Comparison of ENCODE assay signal across 27 cellular contexts in genomic region chr17:73199751-73200317, GRCh38. TPM values are rescaled to one million over a fixed set of nuclear protein-coding genes. Genes with fewer than 3 reads are reported as not detected.
"Had no signal": no experiment of that assay in that cellular context is flagged by ENCODE, and none has a peak within 500 bp of the region (broad histone marks: within the 10 kb centered on the region; RNA-seq: fewer than 3 reads in every experiment).

No MANE protein-coding gene starts in this region.

- H3K4me3 Mint-ChIP-seq: dendritic cell treated with granulocyte-macrophage colony-stimulating factor and Interleukin-4, amounts not matched to agents 40 ng/mL and 50 ng/mL, for 4 days; endodermal cell; nephron; neural progenitor cell; stimulated activated memory B cell treated with anti-CD40 and anti-IgM and Interleukin-4, amounts not matched to agents 10 μg/mL and 1 μg/mL and 100 μg/mL, for 72 hours; stimulated activated naive CD8-positive, alpha-beta T cell treated with anti-CD3 and anti-CD28 coated beads, Interleukin-15, Interleukin-2, amounts not matched to agents 100 ng/mL and 50 ng/mL, for 24 hours had no signal

- H3K27me3 Mint-ChIP-seq: dendritic cell treated with granulocyte-macrophage colony-stimulating factor and Interleukin-4, amounts not matched to agents 40 ng/mL and 50 ng/mL, for 4 days; progenitor cell of endocrine pancreas; stimulated activated memory B cell treated with anti-CD40 and anti-IgM and Interleukin-4, amounts not matched to agents 10 μg/mL and 1 μg/mL and 100 μg/mL, for 72 hours; stimulated activated naive CD8-positive, alpha-beta T cell treated with anti-CD3 and anti-CD28 coated beads, Interleukin-15, Interleukin-2, amounts not matched to agents 100 ng/mL and 50 ng/mL, for 24 hours had no signal

- DNase-seq: effector CD8-positive, alpha-beta T cell; endodermal cell; foreskin keratinocyte; heart left ventricle; left cardiac atrium; left ventricle myocardium inferior; lower lobe of right lung; right cardiac atrium; spleen; stimulated activated CD4-positive, alpha-beta T cell treated with anti-CD3 and anti-CD28 coated beads, Interleukin-4, amount 100 ng/mL, for 4 hours; upper lobe of left lung had no signal

- H3K27me3 ChIP-seq: esophagus muscularis mucosa, foreskin keratinocyte, gastroesophageal sphincter, heart left ventricle, hepatocyte, neural progenitor cell, spleen, tibial nerve, upper lobe of left lung had no signal

- H3K9ac ChIP-seq: neural progenitor cell, parathyroid adenoma had no signal

- H3K9me3 Mint-ChIP-seq: dendritic cell treated with granulocyte-macrophage colony-stimulating factor and Interleukin-4, amounts not matched to agents 40 ng/mL and 50 ng/mL, for 4 days; endodermal cell; nephron; neural progenitor cell; stimulated activated memory B cell treated with anti-CD40 and anti-IgM and Interleukin-4, amounts not matched to agents 10 μg/mL and 1 μg/mL and 100 μg/mL, for 72 hours; stimulated activated naive CD8-positive, alpha-beta T cell treated with anti-CD3 and anti-CD28 coated beads, Interleukin-15, Interleukin-2, amounts not matched to agents 100 ng/mL and 50 ng/mL, for 24 hours had no signal

- H3K4me3 ChIP-seq: esophagus muscularis mucosa, gastroesophageal sphincter, heart left ventricle, hepatocyte, left ventricle myocardium inferior, lower lobe of right lung, neural progenitor cell, skin epidermis, spleen, thoracic aorta, tibial nerve, upper lobe of left lung had no signal

- H3K4me1 ChIP-seq: neural progenitor cell had no signal

- H3K27ac Mint-ChIP-seq: dendritic cell treated with granulocyte-macrophage colony-stimulating factor and Interleukin-4, amounts not matched to agents 40 ng/mL and 50 ng/mL, for 4 days; endodermal cell; nephron; progenitor cell of endocrine pancreas; stimulated activated memory B cell treated with anti-CD40 and anti-IgM and Interleukin-4, amounts not matched to agents 10 μg/mL and 1 μg/mL and 100 μg/mL, for 72 hours; stimulated activated naive CD8-positive, alpha-beta T cell treated with anti-CD3 and anti-CD28 coated beads, Interleukin-15, Interleukin-2, amounts not matched to agents 100 ng/mL and 50 ng/mL, for 24 hours had no signal

- H3K27ac ChIP-seq: esophagus muscularis mucosa, foreskin keratinocyte, gastroesophageal sphincter, heart left ventricle, hepatocyte, left ventricle myocardium inferior, lower lobe of right lung, neural progenitor cell, parathyroid adenoma, skin epidermis, thoracic aorta, tibial nerve, upper lobe of left lung had no signal

- ATAC-seq: foreskin keratinocyte; gastroesophageal sphincter; heart left ventricle; left cardiac atrium; lower lobe of right lung; right cardiac atrium; stimulated activated memory B cell treated with anti-CD40 and anti-IgM and Interleukin-4, amounts not matched to agents 10 μg/mL and 1 μg/mL and 100 μg/mL, for 72 hours had no signal

- H3K9me3 ChIP-seq: esophagus muscularis mucosa, gastroesophageal sphincter, heart left ventricle, left ventricle myocardium inferior, lower lobe of right lung, spleen, thoracic aorta, tibial nerve, upper lobe of left lung had no signal

RNA-seq across cellular contexts. Expression of gene SSTR2, which starts 35.0 kb away (rescaled TPM):
- total RNA-seq: endothelial cell of umbilical vein, epithelial cell of proximal tubule, fibroblast of lung, foreskin keratinocyte had no signal
- polyA plus RNA-seq: fibroblast of lung, foreskin keratinocyte had no signal
